ENCODE assay signal across 1 cellular context in the genomic region with DNA sequence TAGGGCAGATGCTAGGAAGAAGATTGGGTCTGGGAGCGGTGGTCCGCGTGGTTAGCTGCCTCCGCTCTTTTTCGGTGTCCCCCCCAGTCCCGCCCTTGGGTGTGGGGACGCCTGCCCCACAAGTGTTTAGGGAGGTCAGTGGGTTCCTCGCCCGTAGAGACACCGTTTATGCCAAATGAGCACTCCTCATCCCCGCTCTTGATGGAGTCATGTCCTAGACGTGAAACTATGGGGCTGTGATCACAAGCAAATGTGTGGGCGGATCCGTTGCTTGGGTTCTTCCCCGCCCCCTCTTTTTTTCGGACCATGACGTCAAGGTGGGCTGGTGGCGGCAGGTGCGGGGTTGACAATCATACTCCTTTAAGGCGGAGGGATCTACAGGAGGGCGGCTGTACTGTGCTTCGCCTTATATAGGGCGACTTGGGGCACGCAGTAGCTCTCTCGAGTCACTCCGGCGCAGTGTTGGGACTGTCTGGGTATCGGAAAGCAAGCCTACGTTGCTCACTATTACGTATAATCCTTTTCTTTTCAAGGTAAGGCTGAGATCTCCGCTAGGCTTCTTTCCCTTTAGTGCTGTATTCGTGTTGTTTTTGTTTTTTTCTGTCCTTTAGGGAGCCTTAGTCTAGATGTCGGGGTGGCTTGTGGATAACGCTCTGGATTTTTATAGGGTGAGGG.
A peak's percentile ranks its signal among the peaks of the same experiment; 100 is the strongest.
TF ChIP-seq lines count a peak whose summit lies in the region.

A gene (plus strand): TSS at position 439 of the 675 bp plus-strand sequence. CDS start 1,529 bp downstream, outside the sequence.

TF ChIP-seq in K562, 482 proteins besides CTCF, POLR2A, EP300 and RAD21 (continued from another document and continues in another):
- TF ChIP-seq, protein P1, sequence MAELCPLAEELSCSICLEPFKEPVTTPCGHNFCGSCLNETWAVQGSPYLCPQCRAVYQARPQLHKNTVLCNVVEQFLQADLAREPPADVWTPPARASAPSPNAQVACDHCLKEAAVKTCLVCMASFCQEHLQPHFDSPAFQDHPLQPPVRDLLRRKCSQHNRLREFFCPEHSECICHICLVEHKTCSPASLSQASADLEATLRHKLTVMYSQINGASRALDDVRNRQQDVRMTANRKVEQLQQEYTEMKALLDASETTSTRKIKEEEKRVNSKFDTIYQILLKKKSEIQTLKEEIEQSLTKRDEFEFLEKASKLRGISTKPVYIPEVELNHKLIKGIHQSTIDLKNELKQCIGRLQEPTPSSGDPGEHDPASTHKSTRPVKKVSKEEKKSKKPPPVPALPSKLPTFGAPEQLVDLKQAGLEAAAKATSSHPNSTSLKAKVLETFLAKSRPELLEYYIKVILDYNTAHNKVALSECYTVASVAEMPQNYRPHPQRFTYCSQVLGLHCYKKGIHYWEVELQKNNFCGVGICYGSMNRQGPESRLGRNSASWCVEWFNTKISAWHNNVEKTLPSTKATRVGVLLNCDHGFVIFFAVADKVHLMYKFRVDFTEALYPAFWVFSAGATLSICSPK (IDR thresholded peaks at IDR 0.05; ENCODE audit: borderline replicate concordance), result peak; percentile 97
- TF ChIP-seq CXXC5 (CRISPR knock-in tag; IDR thresholded peaks at IDR 0.05) (peak; percentile 65), POU5F1 (IDR thresholded peaks at IDR 0.05; ENCODE audit: borderline replicate concordance, low read depth, low read length, partially characterized antibody) (no peak), SOX6 (IDR thresholded peaks at IDR 0.05) (peak; percentile 49), PTBP1 (IDR thresholded peaks at IDR 0.05; ENCODE audit: low read depth, low read length) (no peak), JUNB (CRISPR knock-in tag; conservative IDR thresholded peaks at IDR 0.05) (no peak; the same call in 1 of the 2 replicates), KAT2B (IDR thresholded peaks at IDR 0.05; ENCODE audit: low read depth, low read length) (no peak), HDAC6 (IDR thresholded peaks at IDR 0.05; ENCODE audit: low read depth, low read length) (peak; percentile 91), ARID2 (IDR thresholded peaks at IDR 0.05) (peak; percentile 61), NR4A1 (CRISPR knock-in tag; IDR thresholded peaks at IDR 0.05) (no peak), NR4A1 (tag; IDR thresholded peaks at IDR 0.05) (peak; percentile 30; the same call in 1 of the 2 replicates), NFXL1 (CRISPR knock-in tag; IDR thresholded peaks at IDR 0.05) (peak; percentile 73; the same call in 1 of the 2 replicates), TGIF2 (CRISPR knock-in tag; IDR thresholded peaks at IDR 0.05) (no peak), CBX1 (IDR thresholded peaks at IDR 0.05; ENCODE audit: low read depth) (peak; percentile 22; the same call in 1 of the 2 replicates), PML (IDR thresholded peaks at IDR 0.05; ENCODE audit: low read length) (peak; percentile 99), STAT5A (IDR thresholded peaks at IDR 0.05; ENCODE audit: borderline replicate concordance, low read length) (peak; percentile 73; the same call in 1 of the 2 replicates), MAFG (tag; conservative IDR thresholded peaks at IDR 0.05) (no peak), CHD1 (IDR thresholded peaks at IDR 0.05; ENCODE audit: low read length) (peak; percentile 98), NEUROD1 (IDR thresholded peaks at IDR 0.05; ENCODE audit: borderline replicate concordance, low read depth, low read length, partially characterized antibody) (peak; percentile 96), POLR2B (IDR thresholded peaks at IDR 0.05; ENCODE audit: low read depth, partially characterized antibody) (peak; percentile 100), MYNN (IDR thresholded peaks at IDR 0.05) (peak; percentile 54; the same call in 1 of the 2 replicates), MYNN (CRISPR knock-in tag; IDR thresholded peaks at IDR 0.05) (no peak), DIDO1 (tag; IDR thresholded peaks at IDR 0.05; ENCODE audit: low read depth) (peak; percentile 67; the same call in 1 of the 2 replicates), ZNF584 (CRISPR knock-in tag; IDR thresholded peaks at IDR 0.05; ENCODE audit: low read depth) (no peak), FOXA3 (CRISPR knock-in tag; conservative IDR thresholded peaks at IDR 0.05 in 1 of 2, IDR thresholded peaks at IDR 0.05 in 1 of 2) (peak in 1 of 2 experiments; percentile 38; a peak in 2 of 4 replicates), ZNF212 (CRISPR knock-in tag; IDR thresholded peaks at IDR 0.05) (no peak), ZNF589 (CRISPR knock-in tag; IDR thresholded peaks at IDR 0.05; ENCODE audit: low read depth) (0 out of 2 replicates have a peak, but pooled peaks have one; percentile 56), ZNF695 (CRISPR knock-in tag; IDR thresholded peaks at IDR 0.05) (no peak), HMG20B (CRISPR knock-in tag; IDR thresholded peaks at IDR 0.05) (no peak), ZC3H4 (CRISPR knock-in tag; IDR thresholded peaks at IDR 0.05; ENCODE audit: borderline replicate concordance) (peak; percentile 97; the same call in 1 of the 2 replicates), GTF2E2 (tag; IDR thresholded peaks at IDR 0.05) (peak; percentile 99), EZH2 (IDR thresholded peaks at IDR 0.05; ENCODE audit: borderline replicate concordance, low read depth, low read length) (0 out of 2 replicates have a peak, but pooled peaks have one; percentile 53), MIER1 (IDR thresholded peaks at IDR 0.05; ENCODE audit: low read depth) (0 out of 2 replicates have a peak, but pooled peaks have one; percentile 28), MAZ (CRISPR knock-in tag; conservative IDR thresholded peaks at IDR 0.05 in 1 of 2, IDR thresholded peaks at IDR 0.05 in 1 of 2) (peak in 1 of 2 experiments; percentile 58; a peak in 2 of 4 replicates), HIVEP1 (CRISPR knock-in tag; IDR thresholded peaks at IDR 0.05) (no peak), RNF2 (IDR thresholded peaks at IDR 0.05) (peak; percentile 87), FOXP1 (CRISPR knock-in tag; IDR thresholded peaks at IDR 0.05) (peak; percentile 61; the same call in 1 of the 2 replicates), TBL1XR1 (IDR thresholded peaks at IDR 0.05; ENCODE audit: low read length in 2 of 2) (peak in 1 of 2 experiments; percentile 40; a peak in 3 of 4 replicates), PHF21A (IDR thresholded peaks at IDR 0.05; ENCODE audit: borderline replicate concordance, low read depth) (peak; percentile 84; the same call in 1 of the 2 replicates), ZKSCAN8 (CRISPR knock-in tag; IDR thresholded peaks at IDR 0.05) (0 out of 2 replicates have a peak, but pooled peaks have one; percentile 56), ZNF431 (CRISPR knock-in tag; IDR thresholded peaks at IDR 0.05) (peak; percentile 69; the same call in 1 of the 2 replicates), ZNF696 (CRISPR knock-in tag; conservative IDR thresholded peaks at IDR 0.05) (0 out of 2 replicates have a peak, but pooled peaks have one; percentile 44), ZNF224 (CRISPR knock-in tag; IDR thresholded peaks at IDR 0.05) (peak; percentile 85), NFIC (IDR thresholded peaks at IDR 0.05) (peak; percentile 82), ETV6 (IDR thresholded peaks at IDR 0.05; ENCODE audit: borderline replicate concordance in 1 of 2, low read depth in 2 of 2, low read length in 1 of 2) (no peak), ETV6 (CRISPR knock-in tag; IDR thresholded peaks at IDR 0.05; ENCODE audit: borderline replicate concordance) (peak; percentile 81; the same call in 1 of the 2 replicates), ZC3H8 (IDR thresholded peaks at IDR 0.05) (peak; percentile 93; the same call in 1 of the 2 replicates), YY1 (IDR thresholded peaks at IDR 0.05; ENCODE audit: borderline replicate concordance in 1 of 3, control insufficient read depth in 1 of 3, extremely low read depth in 1 of 3, insufficient read depth in 3 of 3, insufficient read length in 1 of 3, insufficient replicate concordance in 2 of 3, low read depth in 1 of 3, low read length in 2 of 3) (peak in 1 of 3 experiments; percentile 51), LEF1 (IDR thresholded peaks at IDR 0.05) (peak; percentile 78), ZNF717 (CRISPR knock-in tag; IDR thresholded peaks at IDR 0.05) (no peak)
- TF ChIP-seq, protein P2, sequence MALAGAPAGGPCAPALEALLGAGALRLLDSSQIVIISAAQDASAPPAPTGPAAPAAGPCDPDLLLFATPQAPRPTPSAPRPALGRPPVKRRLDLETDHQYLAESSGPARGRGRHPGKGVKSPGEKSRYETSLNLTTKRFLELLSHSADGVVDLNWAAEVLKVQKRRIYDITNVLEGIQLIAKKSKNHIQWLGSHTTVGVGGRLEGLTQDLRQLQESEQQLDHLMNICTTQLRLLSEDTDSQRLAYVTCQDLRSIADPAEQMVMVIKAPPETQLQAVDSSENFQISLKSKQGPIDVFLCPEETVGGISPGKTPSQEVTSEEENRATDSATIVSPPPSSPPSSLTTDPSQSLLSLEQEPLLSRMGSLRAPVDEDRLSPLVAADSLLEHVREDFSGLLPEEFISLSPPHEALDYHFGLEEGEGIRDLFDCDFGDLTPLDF (CRISPR knock-in tag; IDR thresholded peaks at IDR 0.05), result peak; percentile 90
- TF ChIP-seq, protein P3, sequence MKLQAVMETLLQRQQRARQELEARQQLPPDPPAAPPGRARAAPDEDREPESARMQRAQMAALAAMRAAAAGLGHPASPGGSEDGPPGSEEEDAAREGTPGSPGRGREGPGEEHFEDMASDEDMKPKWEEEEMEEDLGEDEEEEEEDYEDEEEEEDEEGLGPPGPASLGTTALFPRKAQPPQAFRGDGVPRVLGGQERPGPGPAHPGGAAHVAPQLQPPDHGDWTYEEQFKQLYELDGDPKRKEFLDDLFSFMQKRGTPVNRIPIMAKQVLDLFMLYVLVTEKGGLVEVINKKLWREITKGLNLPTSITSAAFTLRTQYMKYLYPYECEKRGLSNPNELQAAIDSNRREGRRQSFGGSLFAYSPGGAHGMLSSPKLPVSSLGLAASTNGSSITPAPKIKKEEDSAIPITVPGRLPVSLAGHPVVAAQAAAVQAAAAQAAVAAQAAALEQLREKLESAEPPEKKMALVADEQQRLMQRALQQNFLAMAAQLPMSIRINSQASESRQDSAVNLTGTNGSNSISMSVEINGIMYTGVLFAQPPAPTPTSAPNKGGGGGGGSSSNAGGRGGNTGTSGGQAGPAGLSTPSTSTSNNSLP (IDR thresholded peaks at IDR 0.05; ENCODE audit: borderline replicate concordance, low read depth, low read length), result peak; percentile 7; the same call in 1 of the 2 replicates
- TF ChIP-seq, protein P4, sequence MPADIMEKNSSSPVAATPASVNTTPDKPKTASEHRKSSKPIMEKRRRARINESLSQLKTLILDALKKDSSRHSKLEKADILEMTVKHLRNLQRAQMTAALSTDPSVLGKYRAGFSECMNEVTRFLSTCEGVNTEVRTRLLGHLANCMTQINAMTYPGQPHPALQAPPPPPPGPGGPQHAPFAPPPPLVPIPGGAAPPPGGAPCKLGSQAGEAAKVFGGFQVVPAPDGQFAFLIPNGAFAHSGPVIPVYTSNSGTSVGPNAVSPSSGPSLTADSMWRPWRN (IDR thresholded peaks at IDR 0.05; ENCODE audit: low read depth), result peak; percentile 65
- TF ChIP-seq, protein P5, sequence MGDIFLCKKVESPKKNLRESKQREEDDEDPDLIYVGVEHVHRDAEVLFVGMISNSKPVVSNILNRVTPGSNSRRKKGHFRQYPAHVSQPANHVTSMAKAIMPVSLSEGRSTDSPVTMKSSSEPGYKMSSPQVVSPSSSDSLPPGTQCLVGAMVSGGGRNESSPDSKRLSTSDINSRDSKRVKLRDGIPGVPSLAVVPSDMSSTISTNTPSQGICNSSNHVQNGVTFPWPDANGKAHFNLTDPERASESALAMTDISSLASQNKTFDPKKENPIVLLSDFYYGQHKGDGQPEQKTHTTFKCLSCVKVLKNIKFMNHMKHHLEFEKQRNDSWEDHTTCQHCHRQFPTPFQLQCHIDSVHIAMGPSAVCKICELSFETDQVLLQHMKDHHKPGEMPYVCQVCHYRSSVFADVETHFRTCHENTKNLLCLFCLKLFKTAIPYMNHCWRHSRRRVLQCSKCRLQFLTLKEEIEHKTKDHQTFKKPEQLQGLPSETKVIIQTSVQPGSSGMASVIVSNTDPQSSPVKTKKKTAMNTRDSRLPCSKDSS (IDR thresholded peaks at IDR 0.05; ENCODE audit: low read depth, partially characterized antibody), result no peak
- TF ChIP-seq, protein P6, sequence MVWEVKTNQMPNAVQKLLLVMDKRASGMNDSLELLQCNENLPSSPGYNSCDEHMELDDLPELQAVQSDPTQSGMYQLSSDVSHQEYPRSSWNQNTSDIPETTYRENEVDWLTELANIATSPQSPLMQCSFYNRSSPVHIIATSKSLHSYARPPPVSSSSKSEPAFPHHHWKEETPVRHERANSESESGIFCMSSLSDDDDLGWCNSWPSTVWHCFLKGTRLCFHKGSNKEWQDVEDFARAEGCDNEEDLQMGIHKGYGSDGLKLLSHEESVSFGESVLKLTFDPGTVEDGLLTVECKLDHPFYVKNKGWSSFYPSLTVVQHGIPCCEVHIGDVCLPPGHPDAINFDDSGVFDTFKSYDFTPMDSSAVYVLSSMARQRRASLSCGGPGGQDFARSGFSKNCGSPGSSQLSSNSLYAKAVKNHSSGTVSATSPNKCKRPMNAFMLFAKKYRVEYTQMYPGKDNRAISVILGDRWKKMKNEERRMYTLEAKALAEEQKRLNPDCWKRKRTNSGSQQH (CRISPR knock-in tag; IDR thresholded peaks at IDR 0.05), result peak; percentile 96
- TF ChIP-seq, protein P7, sequence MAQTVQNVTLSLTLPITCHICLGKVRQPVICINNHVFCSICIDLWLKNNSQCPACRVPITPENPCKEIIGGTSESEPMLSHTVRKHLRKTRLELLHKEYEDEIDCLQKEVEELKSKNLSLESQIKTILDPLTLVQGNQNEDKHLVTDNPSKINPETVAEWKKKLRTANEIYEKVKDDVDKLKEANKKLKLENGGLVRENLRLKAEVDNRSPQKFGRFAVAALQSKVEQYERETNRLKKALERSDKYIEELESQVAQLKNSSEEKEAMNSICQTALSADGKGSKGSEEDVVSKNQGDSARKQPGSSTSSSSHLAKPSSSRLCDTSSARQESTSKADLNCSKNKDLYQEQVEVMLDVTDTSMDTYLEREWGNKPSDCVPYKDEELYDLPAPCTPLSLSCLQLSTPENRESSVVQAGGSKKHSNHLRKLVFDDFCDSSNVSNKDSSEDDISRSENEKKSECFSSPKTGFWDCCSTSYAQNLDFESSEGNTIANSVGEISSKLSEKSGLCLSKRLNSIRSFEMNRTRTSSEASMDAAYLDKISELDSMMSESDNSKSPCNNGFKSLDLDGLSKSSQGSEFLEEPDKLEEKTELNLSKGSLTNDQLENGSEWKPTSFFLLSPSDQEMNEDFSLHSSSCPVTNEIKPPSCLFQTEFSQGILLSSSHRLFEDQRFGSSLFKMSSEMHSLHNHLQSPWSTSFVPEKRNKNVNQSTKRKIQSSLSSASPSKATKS (CRISPR knock-in tag; IDR thresholded peaks at IDR 0.05), result 0 out of 2 replicates have a peak, but pooled peaks have one; percentile 19
- TF ChIP-seq, protein P8, sequence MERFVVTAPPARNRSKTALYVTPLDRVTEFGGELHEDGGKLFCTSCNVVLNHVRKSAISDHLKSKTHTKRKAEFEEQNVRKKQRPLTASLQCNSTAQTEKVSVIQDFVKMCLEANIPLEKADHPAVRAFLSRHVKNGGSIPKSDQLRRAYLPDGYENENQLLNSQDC (CRISPR knock-in tag; IDR thresholded peaks at IDR 0.05), result peak; percentile 84; the same call in 1 of the 2 replicates
- TF ChIP-seq, protein P9, sequence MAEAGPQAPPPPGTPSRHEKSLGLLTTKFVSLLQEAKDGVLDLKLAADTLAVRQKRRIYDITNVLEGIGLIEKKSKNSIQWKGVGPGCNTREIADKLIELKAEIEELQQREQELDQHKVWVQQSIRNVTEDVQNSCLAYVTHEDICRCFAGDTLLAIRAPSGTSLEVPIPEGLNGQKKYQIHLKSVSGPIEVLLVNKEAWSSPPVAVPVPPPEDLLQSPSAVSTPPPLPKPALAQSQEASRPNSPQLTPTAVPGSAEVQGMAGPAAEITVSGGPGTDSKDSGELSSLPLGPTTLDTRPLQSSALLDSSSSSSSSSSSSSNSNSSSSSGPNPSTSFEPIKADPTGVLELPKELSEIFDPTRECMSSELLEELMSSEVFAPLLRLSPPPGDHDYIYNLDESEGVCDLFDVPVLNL (CRISPR knock-in tag; IDR thresholded peaks at IDR 0.05; ENCODE audit: low read depth), result peak; percentile 55; the same call in 1 of the 2 replicates
